21 cellular contexts compared by ENCODE assay signal in genomic region chr20:10798811-10799210, GRCh38.
DNase-seq lines count a peak whose midpoint lies in the region; ATAC-seq and TF ChIP-seq lines count a peak whose summit lies in the region.
"Had no signal": no experiment of that assay in that cellular context is flagged by ENCODE, and none has a peak within 500 bp of the region (broad histone marks: within the 10 kb centered on the region; RNA-seq: fewer than 3 reads in every experiment).

No MANE protein-coding gene starts in this region.

- H3K9me2 ChIP-seq in PC-3 (replicated peaks; ENCODE audit: low read length), result 0 out of 2 replicates have a peak, but pooled peaks cover 3% of the 10 kb centered on the region

- no peaks in the 10 kb centered on the region for H3K27me3 ChIP-seq in PC-3 (ENCODE audit: low read length)
- H3K27me3 ChIP-seq: adrenal gland; BLaER1 treated with 17β-estradiol and CSF1 and Interleukin-3, amounts not matched to agents 10 nM and 100 nM; upper lobe of right lung had no signal

- CTCF ChIA-PET in PC-3 (lab: Charles Lee), result interaction anchor here (0.5 kb wide), 1 partner anchor 110 kb away, joined by 3 read pairs; no protein-coding TSS in a partner anchor

- H4K20me1 ChIP-seq in PC-3 (ENCODE audit: low read length), result no peaks in the 10 kb centered on the region
- H4K20me1 ChIP-seq: BLaER1 treated with 17β-estradiol and CSF1 and Interleukin-3, amounts not matched to agents 10 nM and 100 nM had no signal

- H2AFZ ChIP-seq in PC-3 (ENCODE audit: low read length), result no peak overlapping the region
- H2AFZ ChIP-seq: parathyroid adenoma had no signal

- H3K4me3 Mint-ChIP-seq in T-helper 2 cell treated with Interferon-gamma antibody and Interleukin-4, amounts not matched to agents 5 μg/mL and 100 μg/mL, for 36 hours, result no peak overlapping the region
- H3K4me3 Mint-ChIP-seq: activated B cell treated with CpG ODN at 0.5 μM for 24 hours; activated CD4-positive, alpha-beta memory T cell treated with anti-CD3 and anti-CD28 coated beads, Interleukin-2, amount 10 ng/mL, durations not matched to agents 7 days and 5 days; central memory CD8-positive, alpha-beta T cell; nephron progenitor cell had no signal

- no peak overlapping the region for H3K27ac Mint-ChIP-seq in T-helper 2 cell treated with Interferon-gamma antibody and Interleukin-4, amounts not matched to agents 5 μg/mL and 100 μg/mL, for 36 hours
- H3K27ac Mint-ChIP-seq: activated B cell treated with CpG ODN at 0.5 μM for 24 hours; activated CD4-positive, alpha-beta memory T cell treated with anti-CD3 and anti-CD28 coated beads, Interleukin-2, amount 10 ng/mL, durations not matched to agents 7 days and 5 days; nephron progenitor cell had no signal

- DNase-seq in EH (ENCODE audit: low read depth), result peak; percentile 25
- DNase-seq in PC-3, result peak; percentile 29
- DNase-seq in choroid plexus epithelial cell (ENCODE audit: low read depth), result peak; percentile 12
- peak; percentile 46 for DNase-seq in kidney tubule cell (ENCODE audit: low spot score)
- DNase-seq in iPS-NIHi7 (ENCODE audit: extremely low spot score), result no peak
- no peak for DNase-seq in HUDEP-2 (lab: John Stamatoyannopoulos, UW; ENCODE audit: unreplicated experiment in 76 of 76)
- DNase-seq in T-helper 2 cell treated with Interferon-gamma antibody and Interleukin-4, amounts not matched to agents 5 μg/mL and 100 μg/mL, for 36 hours (ENCODE audit: low spot score), result no peak
- no peak for DNase-seq in G401 (ENCODE audit: low spot score)
- DNase-seq: activated B cell treated with CpG ODN at 0.5 μM for 24 hours; activated CD4-positive, alpha-beta memory T cell treated with anti-CD3 and anti-CD28 coated beads, Interleukin-2, amount 10 ng/mL, durations not matched to agents 7 days and 5 days; adrenal gland; Calu3; left ventricle myocardium inferior; NCI-H1417; NCI-H526; nephron progenitor cell; T-helper 9 cell; upper lobe of right lung had no signal

- intact Hi-C loops in PC-3 (cut with micrococcal nuclease), result no loop called here

- no peaks in the 10 kb centered on the region for H3K4me1 Mint-ChIP-seq in T-helper 2 cell treated with Interferon-gamma antibody and Interleukin-4, amounts not matched to agents 5 μg/mL and 100 μg/mL, for 36 hours (ENCODE audit: low read depth)
- H3K4me1 Mint-ChIP-seq: activated B cell treated with CpG ODN at 0.5 μM for 24 hours; activated CD4-positive, alpha-beta memory T cell treated with anti-CD3 and anti-CD28 coated beads, Interleukin-2, amount 10 ng/mL, durations not matched to agents 7 days and 5 days; central memory CD8-positive, alpha-beta T cell had no signal

- H3K27me3 Mint-ChIP-seq in T-helper 2 cell treated with Interferon-gamma antibody and Interleukin-4, amounts not matched to agents 5 μg/mL and 100 μg/mL, for 36 hours (ENCODE audit: low read depth), result no peaks in the 10 kb centered on the region
- H3K27me3 Mint-ChIP-seq: activated B cell treated with CpG ODN at 0.5 μM for 24 hours; activated CD4-positive, alpha-beta memory T cell treated with anti-CD3 and anti-CD28 coated beads, Interleukin-2, amount 10 ng/mL, durations not matched to agents 7 days and 5 days; central memory CD8-positive, alpha-beta T cell had no signal

- no TSS peak for BruUV-seq in PC-3 (replicated peaks; lab: Mats Ljungman, UMichigan)

- no peak for ATAC-seq in PC-3
- ATAC-seq: upper lobe of right lung had no signal

- no peaks in the 10 kb centered on the region for H3K79me2 ChIP-seq in PC-3 (ENCODE audit: low read length)
- H3K79me2 ChIP-seq: parathyroid adenoma had no signal

- H3K36me3 Mint-ChIP-seq in T-helper 2 cell treated with Interferon-gamma antibody and Interleukin-4, amounts not matched to agents 5 μg/mL and 100 μg/mL, for 36 hours (ENCODE audit: low read depth), result no peaks in the 10 kb centered on the region

- no peaks in the 10 kb centered on the region for H3K36me3 ChIP-seq in PC-3 (ENCODE audit: low read depth, low read length)
- H3K36me3 ChIP-seq: adrenal gland; BLaER1 treated with 17β-estradiol and CSF1 and Interleukin-3, amounts not matched to agents 10 nM and 100 nM; left ventricle myocardium inferior; upper lobe of right lung had no signal

- TF ChIP-seq CTCF in PC-3 (conservative IDR thresholded peaks at IDR 0.05; ENCODE audit: low read depth, low read length) (no peak), choroid plexus epithelial cell (conservative IDR thresholded peaks at IDR 0.05; ENCODE audit: low read depth, low read length) (no peak)

- H3K4me1 ChIP-seq in PC-3 (ENCODE audit: insufficient read depth, low read length), result peaks cover 8% of the 10 kb centered on the region; the same call in 1 of the 2 replicates
- H3K4me1 ChIP-seq: adrenal gland; BLaER1 treated with 17β-estradiol and CSF1 and Interleukin-3, amounts not matched to agents 10 nM and 100 nM; left ventricle myocardium inferior; parathyroid adenoma; upper lobe of right lung had no signal

- POLR2A ChIA-PET in PC-3 (lab: Charles Lee; ENCODE audit: unreplicated experiment), result no interaction called here

- in situ Hi-C loops in G401 (cut with HindIII; ENCODE audit: low sequenced_read_pairs), result no loop called here

- H3K9ac ChIP-seq in PC-3 (ENCODE audit: low read length), result no peak overlapping the region
- H3K9ac ChIP-seq: BLaER1 treated with 17β-estradiol and CSF1 and Interleukin-3, amounts not matched to agents 10 nM and 100 nM; parathyroid adenoma had no signal

- H3K27ac ChIP-seq in PC-3 (ENCODE audit: low read length), result no peak overlapping the region
- H3K27ac ChIP-seq: adrenal gland; BLaER1 treated with 17β-estradiol and CSF1 and Interleukin-3, amounts not matched to agents 10 nM and 100 nM; left ventricle myocardium inferior; parathyroid adenoma; upper lobe of right lung had no signal

- no peaks in the 10 kb centered on the region for H3K9me3 ChIP-seq in PC-3 (ENCODE audit: low read length)
- H3K9me3 ChIP-seq: adrenal gland; BLaER1 treated with 17β-estradiol and CSF1 and Interleukin-3, amounts not matched to agents 10 nM and 100 nM; left ventricle myocardium inferior; upper lobe of right lung had no signal

- H3K4me2 ChIP-seq in PC-3 (ENCODE audit: low read length), result no peak overlapping the region
- H3K4me2 ChIP-seq: BLaER1 treated with 17β-estradiol and CSF1 and Interleukin-3, amounts not matched to agents 10 nM and 100 nM had no signal

- H3K4me3 ChIP-seq in PC-3 (ENCODE audit: low read length) (no peak overlapping the region), choroid plexus epithelial cell (ENCODE audit: low read depth, low read length) (no peak overlapping the region)
- H3K4me3 ChIP-seq: adrenal gland; BLaER1 treated with 17β-estradiol and CSF1 and Interleukin-3, amounts not matched to agents 10 nM and 100 nM; left ventricle myocardium inferior; upper lobe of right lung had no signal

- H3F3A ChIP-seq in PC-3 (ENCODE audit: low read length, unreplicated experiment), result no peaks in the 10 kb centered on the region

- H3K9me3 Mint-ChIP-seq in T-helper 2 cell treated with Interferon-gamma antibody and Interleukin-4, amounts not matched to agents 5 μg/mL and 100 μg/mL, for 36 hours, result peaks cover 4% of the 10 kb centered on the region
- H3K9me3 Mint-ChIP-seq: activated B cell treated with CpG ODN at 0.5 μM for 24 hours; activated CD4-positive, alpha-beta memory T cell treated with anti-CD3 and anti-CD28 coated beads, Interleukin-2, amount 10 ng/mL, durations not matched to agents 7 days and 5 days had no signal

Comparison
In these comparisons a context has a peak if more than half of its experiments do, and no peak if none do; other contexts are left out.
1. DNase-seq: peak in EH (single experiment), PC-3 (single experiment), choroid plexus epithelial cell (single experiment) and kidney tubule cell (single experiment); none in iPS-NIHi7 (single experiment), HUDEP-2 (0 of 76), T-helper 2 cell treated with Interferon-gamma antibody and Interleukin-4, amounts not matched to agents 5 μg/mL and 100 μg/mL, for 36 hours (single experiment) and G401 (single experiment).